8 cellular contexts compared by ENCODE assay signal in the genomic region with DNA sequence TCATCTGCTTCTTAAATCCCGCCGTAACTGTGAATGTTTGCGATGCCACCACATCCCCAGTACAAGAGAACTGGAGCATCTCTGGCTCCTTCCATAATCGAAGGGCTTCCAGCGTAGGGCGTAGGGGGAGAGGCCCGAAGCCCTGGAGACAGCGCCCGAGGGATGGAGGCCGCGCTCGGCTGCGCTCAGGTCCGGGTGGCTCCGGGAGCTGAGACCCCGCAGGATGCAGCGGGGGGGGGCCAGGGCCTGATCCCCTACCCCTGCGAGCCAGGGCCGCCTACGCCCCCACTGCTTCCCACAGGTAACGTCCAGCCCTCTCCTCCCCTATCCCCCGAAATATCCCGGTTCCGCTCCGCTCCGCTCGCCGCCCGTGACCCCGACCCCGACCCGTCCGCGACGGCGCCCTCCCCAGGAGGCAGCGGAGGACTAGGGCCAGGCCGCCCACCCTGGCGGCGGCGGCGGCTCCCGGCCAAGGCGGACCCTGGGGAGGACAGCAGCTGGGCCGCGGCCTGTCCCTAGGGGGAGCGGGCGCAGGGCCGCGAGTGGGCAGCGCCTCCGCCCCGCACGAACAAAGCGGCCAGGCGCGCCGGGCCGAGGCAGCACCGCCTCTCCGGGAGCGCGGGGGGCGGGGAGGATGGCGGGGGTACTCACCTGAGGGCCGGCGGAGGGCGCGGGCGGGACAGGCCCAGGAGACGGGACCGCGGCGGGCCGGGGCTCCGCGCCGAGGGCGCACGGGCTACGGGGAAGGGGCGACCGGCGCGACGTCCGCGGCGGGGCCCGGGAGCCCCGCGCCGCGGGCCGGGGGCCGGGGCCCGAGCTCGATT. TPM values are rescaled to one million over a fixed set of nuclear protein-coding genes. Genes with fewer than 3 reads are reported as not detected.
DNase-seq lines count a peak whose midpoint lies in the region; ATAC-seq, FAIRE-seq and TF ChIP-seq lines count a peak whose summit lies in the region.

No MANE protein-coding gene starts in this region.

- no peak for FAIRE-seq in GM19239 (lab: Jason Lieb, UNC)

- H3K9me3 ChIP-seq in HCT116 (ENCODE audit: control insufficient read depth in 1 of 2, insufficient read depth in 1 of 2, low read depth in 1 of 2, low read length in 2 of 2), result no peaks in the 10 kb centered on the region

- H3K36me3 ChIP-seq in HCT116 (ENCODE audit: control insufficient read depth in 1 of 2, insufficient read depth in 2 of 2, low read length in 2 of 2), result no peaks in the 10 kb centered on the region

- H2AFZ ChIP-seq in HCT116 (ENCODE audit: low read depth, low read length, poor library complexity, severe bottlenecking), result no peak overlapping the region

- no TSS peak for BruUV-seq in HCT116 (replicated peaks; lab: Mats Ljungman, UMichigan)

- no peaks in the 10 kb centered on the region for H4K20me1 ChIP-seq in HCT116 (ENCODE audit: insufficient read depth)

- peak; percentile 46 for TF ChIP-seq POLR2A in HCT116 (IDR thresholded peaks at IDR 0.05; ENCODE audit: borderline replicate concordance, extremely low read depth, insufficient read depth, insufficient read length)

- ATAC-seq in HCT116, result peak; percentile 60

- TF ChIP-seq RAD21 in HCT116 (IDR thresholded peaks at IDR 0.05; ENCODE audit: low read depth), result no peak

- peak overlapping the region; percentile 92 for H3K4me2 ChIP-seq in HCT116 (ENCODE audit: low read length)

- H3K4me3 ChIP-seq in HCT116 (replicated peaks in 1 of 2; ENCODE audit: low read depth in 1 of 2, low read length in 2 of 2), result peak overlapping the region; percentile 56 to 79
- H3K4me3 ChIP-seq in cardiac fibroblast (replicated peaks in 1 of 2; ENCODE audit: low read depth in 2 of 2, low read length in 2 of 2), result peak overlapping the region; percentile 79 to 87
- H3K4me3 ChIP-seq in skeletal muscle cell (ENCODE audit: low read depth, low read length), result peak overlapping the region; percentile 74

- H3K9me2 ChIP-seq in HCT116 (ENCODE audit: insufficient read depth), result no peaks in the 10 kb centered on the region

- intact Hi-C loops in HCT116 (cut with micrococcal nuclease), result loop anchor here (2.0 kb wide), 1 partner anchor 383 kb away; a partner anchor contains a TSS

- H3K79me2 ChIP-seq in HCT116 (ENCODE audit: insufficient read depth, low read length), result peaks cover 49% of the 10 kb centered on the region

- peak in 1 of 3 experiments; percentile 20; a peak in 1 of 6 replicates for TF ChIP-seq CTCF in HCT116 (IDR thresholded peaks at IDR 0.05 in 2 of 3, conservative IDR thresholded peaks at IDR 0.05 in 1 of 3; ENCODE audit: borderline replicate concordance in 1 of 3, insufficient read depth in 1 of 3, low read depth in 2 of 3, low read length in 2 of 3)
- TF ChIP-seq CTCF in cardiac fibroblast (IDR thresholded peaks at IDR 0.05; ENCODE audit: low read depth, low read length), result no peak

- H3K27me3 ChIP-seq in HCT116 (ENCODE audit: insufficient read depth, low read length), result no peaks in the 10 kb centered on the region

- POLR2A ChIA-PET in HCT116 (lab: Charles Lee), result no interaction called here

- peak overlapping the region; percentile 88 for H3K27ac ChIP-seq in HCT116 (ENCODE audit: low read depth, low read length)

- RAD21 ChIA-PET in HCT116 (lab: Charles Lee; ENCODE audit: low non-redundant PET in 1 of 2, low total read pairs in 2 of 2, uncharacterized antibody in 2 of 2, unreplicated experiment in 2 of 2), result no interaction called here

- peak overlapping the region; percentile 72 for H3K9ac ChIP-seq in HCT116 (ENCODE audit: low read length)

- DNase-seq in COLO829 (ENCODE audit: low spot score) (peak; percentile 33), HCT116 (ENCODE audit: low read depth, low spot score) (no peak), NCI-H526 treated with DMSO at 0.1 percent for 48 hours (lab: John Stamatoyannopoulos, UW) (peak; percentile 40), cardiac fibroblast (ENCODE audit: low read depth in 2 of 2) (peak; percentile 42 to 43), iPS-NIHi7 (ENCODE audit: extremely low spot score) (peak; percentile 64), skeletal muscle cell (ENCODE audit: low read depth) (no peak), GM19239 (ENCODE audit: insufficient read length, low spot score) (no peak), NCI-H2107 treated with DMSO at 0.1 percent for 48 hours (lab: John Stamatoyannopoulos, UW; ENCODE audit: unreplicated experiment) (no peak)

- H3K4me1 ChIP-seq in HCT116 (ENCODE audit: control insufficient read depth in 1 of 2, insufficient read depth in 2 of 2, low read length in 2 of 2), result peaks cover 4 to 18% of the 10 kb centered on the region in 2 experiments; a peak in 3 of 4 replicates

- CTCF ChIA-PET in HCT116 (lab: Charles Lee), result interaction anchor here (1.5 to 1.8 kb wide), 2 partner anchors 214 to 387 kb away, joined by 3 to 12 read pairs; no protein-coding TSS in a partner anchor

TF ChIP-seq in HCT116, 20 proteins besides CTCF, POLR2A, EP300 and RAD21:
- TF ChIP-seq YY1 (IDR thresholded peaks at IDR 0.05; ENCODE audit: extremely low read depth, insufficient replicate concordance, low read depth, low read length) (peak; percentile 25), SRF (IDR thresholded peaks at IDR 0.05; ENCODE audit: low read depth) (no peak), CEBPB (IDR thresholded peaks at IDR 0.05; ENCODE audit: low read depth) (no peak), ZNF274 (IDR thresholded peaks at IDR 0.05; ENCODE audit: low read depth, low read length) (no peak), TCF7L2 (IDR thresholded peaks at IDR 0.05; ENCODE audit: borderline replicate concordance, extremely low read depth, insufficient read depth, insufficient read length) (peak; percentile 32), EZH2phosphoT487 (IDR thresholded peaks at IDR 0.05; ENCODE audit: borderline replicate concordance) (no peak), EZH2 (IDR thresholded peaks at IDR 0.05) (no peak), FOSL1 (IDR thresholded peaks at IDR 0.05; ENCODE audit: low read depth) (no peak), EGR1 (IDR thresholded peaks at IDR 0.05; ENCODE audit: low read depth) (0 out of 2 replicates have a peak, but pooled peaks have one; percentile 38), ZFX (IDR thresholded peaks at IDR 0.05) (peak; percentile 98)
- TF ChIP-seq, protein P1, sequence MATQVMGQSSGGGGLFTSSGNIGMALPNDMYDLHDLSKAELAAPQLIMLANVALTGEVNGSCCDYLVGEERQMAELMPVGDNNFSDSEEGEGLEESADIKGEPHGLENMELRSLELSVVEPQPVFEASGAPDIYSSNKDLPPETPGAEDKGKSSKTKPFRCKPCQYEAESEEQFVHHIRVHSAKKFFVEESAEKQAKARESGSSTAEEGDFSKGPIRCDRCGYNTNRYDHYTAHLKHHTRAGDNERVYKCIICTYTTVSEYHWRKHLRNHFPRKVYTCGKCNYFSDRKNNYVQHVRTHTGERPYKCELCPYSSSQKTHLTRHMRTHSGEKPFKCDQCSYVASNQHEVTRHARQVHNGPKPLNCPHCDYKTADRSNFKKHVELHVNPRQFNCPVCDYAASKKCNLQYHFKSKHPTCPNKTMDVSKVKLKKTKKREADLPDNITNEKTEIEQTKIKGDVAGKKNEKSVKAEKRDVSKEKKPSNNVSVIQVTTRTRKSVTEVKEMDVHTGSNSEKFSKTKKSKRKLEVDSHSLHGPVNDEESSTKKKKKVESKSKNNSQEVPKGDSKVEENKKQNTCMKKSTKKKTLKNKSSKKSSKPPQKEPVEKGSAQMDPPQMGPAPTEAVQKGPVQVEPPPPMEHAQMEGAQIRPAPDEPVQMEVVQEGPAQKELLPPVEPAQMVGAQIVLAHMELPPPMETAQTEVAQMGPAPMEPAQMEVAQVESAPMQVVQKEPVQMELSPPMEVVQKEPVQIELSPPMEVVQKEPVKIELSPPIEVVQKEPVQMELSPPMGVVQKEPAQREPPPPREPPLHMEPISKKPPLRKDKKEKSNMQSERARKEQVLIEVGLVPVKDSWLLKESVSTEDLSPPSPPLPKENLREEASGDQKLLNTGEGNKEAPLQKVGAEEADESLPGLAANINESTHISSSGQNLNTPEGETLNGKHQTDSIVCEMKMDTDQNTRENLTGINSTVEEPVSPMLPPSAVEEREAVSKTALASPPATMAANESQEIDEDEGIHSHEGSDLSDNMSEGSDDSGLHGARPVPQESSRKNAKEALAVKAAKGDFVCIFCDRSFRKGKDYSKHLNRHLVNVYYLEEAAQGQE (IDR thresholded peaks at IDR 0.05; ENCODE audit: low read depth), result no peak
TF ChIP-seq in HCT116: peak in this region for 4.

RNA-seq across cellular contexts. Expression of a gene that starts 0.7 kb away (rescaled TPM):
- total RNA-seq in HCT116 (2021; ENCODE audit: unreplicated experiment), result 39.9 TPM
- polyA plus RNA-seq in HCT116 (2012), result 9.9 and 11.9 TPM in 2 replicates

Comparison
In these comparisons a context has a peak if more than half of its experiments do, and no peak if none do; other contexts are left out.
1. DNase-seq: peak in COLO829 (single experiment), NCI-H526 treated with DMSO at 0.1 percent for 48 hours (single experiment), cardiac fibroblast (2 of 2) and iPS-NIHi7 (single experiment); none in HCT116 (single experiment), skeletal muscle cell (single experiment), GM19239 (single experiment) and NCI-H2107 treated with DMSO at 0.1 percent for 48 hours (single experiment).
2. Peak in every context shown above with its lines, with median percentiles within 50 percentile points of each other: H3K4me3 ChIP-seq.